30 cellular contexts compared by ENCODE assay signal in genomic region chr9:7382365-7382764, GRCh38.
"Had no signal": no experiment of that assay in that cellular context is flagged by ENCODE, and none has a peak within 500 bp of the region (broad histone marks: within the 10 kb centered on the region; RNA-seq: fewer than 3 reads in every experiment).

No MANE protein-coding gene starts in this region.

- H3K4me3 Mint-ChIP-seq: activated B cell treated with CpG ODN at 0.5 μM for 24 hours; activated CD8-positive, alpha-beta T cell treated with anti-CD3 and anti-CD28 coated beads for 36 hours; activated naive CD4-positive, alpha-beta T cell treated with anti-CD3 and anti-CD28 coated beads for 36 hours; activated naive CD4-positive, alpha-beta T cell treated with anti-CD3 and anti-CD28 coated beads, Interleukin-2, amount 50 U/mL, for 24 hours; activated naive CD8-positive, alpha-beta T cell treated with anti-CD3 and anti-CD28 coated beads for 36 hours; activated naive CD8-positive, alpha-beta T cell treated with anti-CD3 and anti-CD28 coated beads, Interleukin-2, amount 50 U/mL, for 24 hours; activated T-cell treated with anti-CD3 and anti-CD28 coated beads, Interleukin-2, amount 50 U/mL, for 4 hours; activated T-helper 17 cell treated with anti-CD3 and anti-CD28 coated beads, Interleukin-2, amount 50 U/mL, for 72 hours; endodermal cell; T-helper 17 cell; T-helper 2 cell treated with Interferon-gamma antibody and Interleukin-4, amounts not matched to agents 5 μg/mL and 100 μg/mL, for 36 hours had no signal

- H3K36me3 Mint-ChIP-seq: activated naive CD4-positive, alpha-beta T cell treated with anti-CD3 and anti-CD28 coated beads, Interleukin-2, amount 50 U/mL, for 24 hours; activated naive CD8-positive, alpha-beta T cell treated with anti-CD3 and anti-CD28 coated beads for 36 hours had no signal

- H3K36me3 ChIP-seq: adrenal gland, colonic mucosa, heart left ventricle, WERI-Rb-1 had no signal

- H3K27ac Mint-ChIP-seq: activated B cell treated with CpG ODN at 0.5 μM for 24 hours; activated CD8-positive, alpha-beta T cell treated with anti-CD3 and anti-CD28 coated beads for 36 hours; activated naive CD4-positive, alpha-beta T cell treated with anti-CD3 and anti-CD28 coated beads for 36 hours; activated naive CD4-positive, alpha-beta T cell treated with anti-CD3 and anti-CD28 coated beads, Interleukin-2, amount 50 U/mL, for 24 hours; activated naive CD8-positive, alpha-beta T cell treated with anti-CD3 and anti-CD28 coated beads for 36 hours; activated naive CD8-positive, alpha-beta T cell treated with anti-CD3 and anti-CD28 coated beads, Interleukin-2, amount 50 U/mL, for 24 hours; activated T-helper 17 cell treated with anti-CD3 and anti-CD28 coated beads, Interleukin-2, amount 50 U/mL, for 72 hours; endodermal cell; T-helper 17 cell; T-helper 2 cell treated with Interferon-gamma antibody and Interleukin-4, amounts not matched to agents 5 μg/mL and 100 μg/mL, for 36 hours had no signal

- H3K9me3 ChIP-seq: adrenal gland, body of pancreas, colonic mucosa, heart left ventricle had no signal

- H3K9me3 Mint-ChIP-seq: activated B cell treated with CpG ODN at 0.5 μM for 24 hours; activated CD8-positive, alpha-beta T cell treated with anti-CD3 and anti-CD28 coated beads for 36 hours; activated naive CD4-positive, alpha-beta T cell treated with anti-CD3 and anti-CD28 coated beads for 36 hours; activated naive CD4-positive, alpha-beta T cell treated with anti-CD3 and anti-CD28 coated beads, Interleukin-2, amount 50 U/mL, for 24 hours; activated naive CD8-positive, alpha-beta T cell treated with anti-CD3 and anti-CD28 coated beads for 36 hours; activated naive CD8-positive, alpha-beta T cell treated with anti-CD3 and anti-CD28 coated beads, Interleukin-2, amount 50 U/mL, for 24 hours; activated T-cell treated with anti-CD3 and anti-CD28 coated beads, Interleukin-2, amount 50 U/mL, for 4 hours; activated T-helper 17 cell treated with anti-CD3 and anti-CD28 coated beads, Interleukin-2, amount 50 U/mL, for 72 hours; endodermal cell; T-helper 2 cell treated with Interferon-gamma antibody and Interleukin-4, amounts not matched to agents 5 μg/mL and 100 μg/mL, for 36 hours had no signal

- H3K4me1 Mint-ChIP-seq: activated B cell treated with CpG ODN at 0.5 μM for 24 hours; activated naive CD4-positive, alpha-beta T cell treated with anti-CD3 and anti-CD28 coated beads, Interleukin-2, amount 50 U/mL, for 24 hours; activated naive CD8-positive, alpha-beta T cell treated with anti-CD3 and anti-CD28 coated beads for 36 hours; activated naive CD8-positive, alpha-beta T cell treated with anti-CD3 and anti-CD28 coated beads, Interleukin-2, amount 50 U/mL, for 24 hours; activated T-helper 17 cell treated with anti-CD3 and anti-CD28 coated beads, Interleukin-2, amount 50 U/mL, for 72 hours; T-helper 17 cell had no signal

- H3K4me3 ChIP-seq: adrenal gland, body of pancreas, colonic mucosa, heart left ventricle had no signal

- H3K27me3 ChIP-seq: adrenal gland, body of pancreas, colonic mucosa, heart left ventricle had no signal

- H3K4me1 ChIP-seq: adrenal gland, body of pancreas, colonic mucosa, heart left ventricle had no signal

- ATAC-seq: activated CD4-positive, CD25-positive, alpha-beta regulatory T cell treated with anti-CD3 and anti-CD28 coated beads, Interleukin-2, amount 50 U/mL, for 24 hours; activated CD8-positive, alpha-beta T cell treated with anti-CD3 and anti-CD28 coated beads for 36 hours; activated naive CD8-positive, alpha-beta T cell treated with anti-CD3 and anti-CD28 coated beads, Interleukin-2, amount 50 U/mL, for 24 hours; activated T-cell treated with anti-CD3 and anti-CD28 coated beads, Interleukin-2, amount 50 U/mL, for 4 hours; activated T-helper 17 cell treated with anti-CD3 and anti-CD28 coated beads, Interleukin-2, amount 50 U/mL, for 72 hours; body of pancreas; esophagus mucosa; heart left ventricle; T-helper 17 cell had no signal

- H3K27ac ChIP-seq: adrenal gland, body of pancreas, colonic mucosa, heart left ventricle, WERI-Rb-1 had no signal

- DNase-seq: activated B cell treated with CpG ODN at 0.5 μM for 24 hours; activated CD4-positive, alpha-beta T cell treated with anti-CD3 and anti-CD28 coated beads for 48 hours; activated CD4-positive, alpha-beta T cell treated with anti-CD3 and anti-CD28 coated beads, Interleukin-2, amount 50 U/mL, for 1 hour; activated CD4-positive, alpha-beta T cell treated with anti-CD3 and anti-CD28 coated beads, Interleukin-2, amount 50 U/mL, for 48 hours; activated CD8-positive, alpha-beta memory T cell treated with anti-CD3 and anti-CD28 coated beads for 24 hours; activated CD8-positive, alpha-beta T cell treated with anti-CD3 and anti-CD28 coated beads for 36 hours; activated effector memory CD4-positive, alpha-beta T cell treated with anti-CD3 and anti-CD28 coated beads, Interleukin-2, amount 50 U/mL, for 16 hours; activated naive CD4-positive, alpha-beta T cell treated with anti-CD3 and anti-CD28 coated beads for 36 hours; activated naive CD8-positive, alpha-beta T cell treated with anti-CD3 and anti-CD28 coated beads for 36 hours; activated naive CD8-positive, alpha-beta T cell treated with anti-CD3 and anti-CD28 coated beads, Interleukin-2, amount 50 U/mL, for 24 hours; activated T-cell treated with anti-CD3 and anti-CD28 coated beads, Interleukin-2, amount 50 U/mL, for 4 hours; adrenal gland; amygdala; aorta; body of pancreas; caudate nucleus; colonic mucosa; effector memory CD4-positive, alpha-beta T cell; endodermal cell; foreskin fibroblast; heart left ventricle; T-helper 1 cell; T-helper 17 cell; T1000; WERI-Rb-1 had no signal
